ENCODE assay signal across 22 cellular contexts in the genomic region with DNA sequence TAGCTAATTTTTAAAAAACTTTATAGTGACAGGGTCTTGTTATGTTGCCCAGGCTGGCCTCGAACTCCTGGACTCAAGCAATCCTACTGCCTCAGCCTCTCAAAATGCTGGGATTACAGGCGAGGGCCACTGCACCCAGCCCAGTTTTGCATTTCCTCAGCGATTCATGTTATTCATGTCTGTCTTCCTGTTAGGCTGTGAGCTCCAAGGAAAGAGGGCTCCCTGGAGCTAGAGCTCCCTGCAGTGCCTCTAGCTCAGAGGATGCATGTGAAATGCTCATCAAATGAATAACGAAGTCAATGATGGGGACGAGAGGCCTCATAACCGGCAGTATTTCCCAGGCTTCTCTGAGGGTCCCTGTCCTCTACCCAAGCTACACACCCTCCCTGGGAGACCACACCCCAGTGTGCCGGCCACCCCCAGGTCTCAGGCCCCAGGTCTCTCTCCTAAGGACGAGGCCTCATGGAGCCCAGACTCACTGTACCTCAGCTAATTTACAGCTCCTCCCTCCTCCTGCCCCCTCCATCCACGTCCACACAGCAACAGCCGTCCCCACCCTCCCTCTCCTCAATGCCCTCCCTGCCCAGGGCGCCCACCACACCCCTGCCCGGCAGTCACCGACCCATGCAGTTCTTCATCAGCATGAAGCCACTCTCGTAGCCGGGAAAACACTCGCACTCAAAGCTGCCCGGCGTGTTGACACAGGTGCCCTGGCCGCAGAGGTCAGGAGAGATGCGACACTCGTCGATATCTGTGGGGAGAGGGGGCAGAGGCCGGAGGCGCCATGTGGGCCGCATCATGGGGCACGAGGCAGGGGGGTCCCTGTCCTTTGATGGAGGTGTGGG. TPM values are rescaled to one million over a fixed set of nuclear protein-coding genes. Genes with fewer than 3 reads are reported as not detected.
DNase-seq lines count a peak whose midpoint lies in the region; ATAC-seq, FAIRE-seq and TF ChIP-seq lines count a peak whose summit lies in the region.
"Had no signal": no experiment of that assay in that cellular context is flagged by ENCODE, and none has a peak within 500 bp of the region (broad histone marks: within the 10 kb centered on the region; RNA-seq: fewer than 3 reads in every experiment).

No MANE protein-coding gene starts in this region.

- H3K36me3 ChIP-seq in HepG2 (replicated peaks in 1 of 2; ENCODE audit: control insufficient read depth in 1 of 2, insufficient read depth in 2 of 2, low read length in 2 of 2) = no peaks in the 10 kb centered on the region
- no peaks in the 10 kb centered on the region for H3K36me3 ChIP-seq in right lobe of liver
- peaks cover 39% of the 10 kb centered on the region for H3K36me3 ChIP-seq in iPS-20b (ENCODE audit: insufficient read depth, low read depth, low read length)
- H3K36me3 ChIP-seq in sigmoid colon = no peaks in the 10 kb centered on the region
- H3K36me3 ChIP-seq: BLaER1 had no signal

- H3K4me1 ChIP-seq in HepG2 (ENCODE audit: insufficient read depth, low read length) (no peaks in the 10 kb centered on the region), right lobe of liver (no peaks in the 10 kb centered on the region), iPS-20b (ENCODE audit: insufficient read depth, low read length) (peaks cover 4% of the 10 kb centered on the region; the same call in 1 of the 2 replicates), sigmoid colon (no peaks in the 10 kb centered on the region)
- H3K4me1 ChIP-seq: BLaER1 had no signal

- H3K4me2 ChIP-seq in HepG2 (ENCODE audit: low read depth, low read length) = no peak overlapping the region
- H3K4me2 ChIP-seq: BLaER1 had no signal

- H3K27me3 Mint-ChIP-seq in T-helper 17 cell (peaks cover 9% of the 10 kb centered on the region), progenitor cell of endocrine pancreas (no peaks in the 10 kb centered on the region), HFFc6 (ENCODE audit: insufficient read depth) (peaks cover 7% of the 10 kb centered on the region)

- BruUV-seq in HepG2 (replicated peaks; lab: Mats Ljungman, UMichigan) = no TSS peak

- H4K20me1 ChIP-seq in HepG2 (ENCODE audit: insufficient read depth, low read length) = no peaks in the 10 kb centered on the region
- H4K20me1 ChIP-seq: BLaER1 had no signal

- H3K4me3 ChIP-seq in HepG2 (replicated peaks in 1 of 3; ENCODE audit: insufficient read depth in 1 of 3, low read depth in 2 of 3, low read length in 3 of 3) (no peak overlapping the region), right lobe of liver (no peak overlapping the region), iPS-20b (ENCODE audit: low read length) (no peak overlapping the region), sigmoid colon (no peak overlapping the region)
- H3K4me3 ChIP-seq: BLaER1, SK-N-MC had no signal

- no peak overlapping the region for H3K4me3 Mint-ChIP-seq in T-helper 17 cell
- H3K4me3 Mint-ChIP-seq in progenitor cell of endocrine pancreas (ENCODE audit: low read depth) = no peak overlapping the region
- H3K4me3 Mint-ChIP-seq in HFFc6 = no peak overlapping the region
- H3K4me3 Mint-ChIP-seq: CD4-positive, alpha-beta memory T cell had no signal

- TF ChIP-seq CTCF in HepG2 (CRISPR knock-in tag; IDR thresholded peaks at IDR 0.05) = no peak
- TF ChIP-seq CTCF in right lobe of liver (IDR thresholded peaks at IDR 0.05) = no peak
- no peak for TF ChIP-seq CTCF in progenitor cell of endocrine pancreas (IDR thresholded peaks at IDR 0.05; ENCODE audit: unreplicated experiment)
- TF ChIP-seq CTCF in HFFc6 (IDR thresholded peaks at IDR 0.05) = no peak
- TF ChIP-seq CTCF in sigmoid colon (IDR thresholded peaks at IDR 0.05) = no peak

- H3K9me3 Mint-ChIP-seq in progenitor cell of endocrine pancreas (ENCODE audit: low read depth) = no peaks in the 10 kb centered on the region
- peaks cover 4% of the 10 kb centered on the region; the same call in 1 of the 2 replicates for H3K9me3 Mint-ChIP-seq in HFFc6
- H3K9me3 Mint-ChIP-seq: CD4-positive, alpha-beta memory T cell had no signal

- H3K36me3 Mint-ChIP-seq in T-helper 17 cell (ENCODE audit: low read depth) (no peaks in the 10 kb centered on the region), progenitor cell of endocrine pancreas (ENCODE audit: insufficient read depth) (peaks cover 12% of the 10 kb centered on the region), HFFc6 (ENCODE audit: low read depth) (no peaks in the 10 kb centered on the region)
- H3K36me3 Mint-ChIP-seq: CD4-positive, alpha-beta memory T cell had no signal

- H3K9me3 ChIP-seq in HepG2 (ENCODE audit: low read length) = no peaks in the 10 kb centered on the region
- H3K9me3 ChIP-seq in right lobe of liver = no peaks in the 10 kb centered on the region
- H3K9me3 ChIP-seq in T-helper 17 cell (ENCODE audit: control insufficient read depth, low read length, poor library complexity, severe bottlenecking) = no peaks in the 10 kb centered on the region
- H3K9me3 ChIP-seq in iPS-20b (ENCODE audit: insufficient read depth, low read depth, low read length) = no peaks in the 10 kb centered on the region
- H3K9me3 ChIP-seq in sigmoid colon = no peaks in the 10 kb centered on the region
- H3K9me3 ChIP-seq: BLaER1 had no signal

- TF ChIP-seq RAD21 in HepG2 (CRISPR knock-in tag; IDR thresholded peaks at IDR 0.05) = no peak

- H3K27me3 ChIP-seq in HepG2 (ENCODE audit: control insufficient read depth in 1 of 2, insufficient read depth in 2 of 2, low read length in 2 of 2) = no peaks in the 10 kb centered on the region; a peak in 1 of 5 replicates
- H3K27me3 ChIP-seq in right lobe of liver = no peaks in the 10 kb centered on the region
- no peaks in the 10 kb centered on the region for H3K27me3 ChIP-seq in iPS-20b (ENCODE audit: insufficient read depth, low read length)
- no peaks in the 10 kb centered on the region for H3K27me3 ChIP-seq in sigmoid colon
- H3K27me3 ChIP-seq: BLaER1 had no signal

- H2AFZ ChIP-seq in HepG2 (ENCODE audit: low read length) = no peak overlapping the region

- TF ChIP-seq EP300 in HepG2 (IDR thresholded peaks at IDR 0.05; ENCODE audit: low read depth in 2 of 2, low read length in 2 of 2) = no peak
- no peak for TF ChIP-seq EP300 in HepG2 (CRISPR knock-in tag; IDR thresholded peaks at IDR 0.05; ENCODE audit: borderline replicate concordance)
- TF ChIP-seq EP300 in sigmoid colon (IDR thresholded peaks at IDR 0.05) = no peak

- H3K79me2 ChIP-seq in HepG2 (ENCODE audit: insufficient read depth, low read length) = no peaks in the 10 kb centered on the region

- intact Hi-C loops in HepG2 (cut with micrococcal nuclease; ENCODE audit: unreplicated experiment) (no loop called here), right lobe of liver (cut with DNase I) (no loop called here), sigmoid colon (cut with DNase I) (no loop called here)

- TF ChIP-seq POLR2A in HepG2 (IDR thresholded peaks at IDR 0.05; ENCODE audit: insufficient read depth in 1 of 2, low read depth in 2 of 2, low read length in 2 of 2) (no peak), right lobe of liver (IDR thresholded peaks at IDR 0.05) (no peak), sigmoid colon (IDR thresholded peaks at IDR 0.05) (no peak)

- H3K27ac Mint-ChIP-seq in T-helper 17 cell (peak overlapping the region; percentile 71), progenitor cell of endocrine pancreas (peak overlapping the region; percentile 51), HFFc6 (no peak overlapping the region)
- H3K27ac Mint-ChIP-seq: CD4-positive, alpha-beta memory T cell had no signal

- WGBS in HepG2 (ENCODE audit: low lambda C conversion rate) = 42% methylated on average over 17 of the region's 26 CpGs
- 62% methylated on average over 10 of the region's 26 CpGs for WGBS in right lobe of liver (ENCODE audit: insufficient coverage, low coverage, low lambda C conversion rate, missing lambda C conversion rate)
- WGBS in sigmoid colon, 2 donors = 74 to 82% methylated on average over 26 of the region's 26 CpGs

- no peak overlapping the region for H3K9ac ChIP-seq in HepG2 (ENCODE audit: insufficient read depth, low read depth, low read length)
- H3K9ac ChIP-seq in iPS-20b (ENCODE audit: low read depth, low read length) = peak overlapping the region; percentile 32; the same call in 1 of the 2 replicates
- H3K9ac ChIP-seq: BLaER1 had no signal

- H3K27ac ChIP-seq in HepG2 (ENCODE audit: extremely low read length, insufficient read depth, low read length) (no peak overlapping the region), right lobe of liver (no peak overlapping the region), iPS-20b (ENCODE audit: low read length) (peak overlapping the region; percentile 30), sigmoid colon (no peak overlapping the region)
- H3K27ac ChIP-seq: BLaER1, SK-N-MC had no signal

- DNase-seq in HepG2 (ENCODE audit: low spot score) (no peak), right lobe of liver (no peak), T-helper 17 cell (no peak), progenitor cell of endocrine pancreas (ENCODE audit: low spot score, unreplicated experiment) (no peak), HFFc6 (no peak), NCI-H2029 treated with DMSO at 0.1 percent for 48 hours (lab: John Stamatoyannopoulos, UW) (no peak), sigmoid colon (no peak)
- DNase-seq: CD4-positive, alpha-beta memory T cell; DMS153; EL; GOT3; KG1; NCI-H1105 treated with DMSO at 0.1 percent for 48 hours; NCI-H1930; NCI-H2171; NCI-H526 treated with DMSO at 0.1 percent for 48 hours; OCI-M1 had no signal

- FAIRE-seq in HepG2 (lab: Jason Lieb, UNC) = no peak
- FAIRE-seq: GM12891, GM18507 had no signal

- ATAC-seq in HepG2 = no peak
- ATAC-seq in right lobe of liver = no peak
- ATAC-seq in T-helper 17 cell = no peak

- in situ Hi-C loops in HepG2 (cut with HindIII; ENCODE audit: extremely low pct_ligation_motif_present, low pct_unique_long_range_greater_than_20kb) = no loop called here

- POLR2A ChIA-PET in HepG2 (lab: Yijun Ruan, JAX) = no interaction called here

- H3K4me1 Mint-ChIP-seq in T-helper 17 cell (no peaks in the 10 kb centered on the region), progenitor cell of endocrine pancreas (ENCODE audit: low read depth) (no peaks in the 10 kb centered on the region), HFFc6 (ENCODE audit: low read depth) (no peaks in the 10 kb centered on the region)
- H3K4me1 Mint-ChIP-seq: CD4-positive, alpha-beta memory T cell had no signal

- CTCF ChIA-PET in HepG2 (lab: Yijun Ruan, JAX; ENCODE audit: low intra/inter-chr PET ratio, low total read pairs) = no interaction called here

RNA-seq across cellular contexts. Expression of a gene that starts 28.5 kb away (rescaled TPM):
- total RNA-seq in HepG2 (2016; rRNA removed; fragmentation: Illumina TruSeq; extraction: Trizol) (0.20 TPM in 1 of 2 replicates, not detected in the other), right lobe of liver (under 1 TPM in 2 of 6 experiments, not detected in 4; 0.11 to 0.37 TPM), T-helper 17 cell (not detected), progenitor cell of endocrine pancreas (121 and 122 TPM in 2 replicates), sigmoid colon (not detected)
- total RNA-seq in HepG2 (2016; cell fraction: cytosol; rRNA removed; fragmentation: Illumina TruSeq; extraction: Trizol; ENCODE audit: low read depth) = not detected in 2 replicates
- total RNA-seq in HepG2 (2016; cell fraction: insoluble cytoplasmic fraction; rRNA removed; fragmentation: Illumina TruSeq; extraction: Trizol) = 0.22 TPM in 1 of 2 replicates, not detected in the other
- not detected in 2 replicates for total RNA-seq in HepG2 (2016; cell fraction: membrane; rRNA removed; fragmentation: Illumina TruSeq; extraction: Trizol)
- not detected in 2 replicates for total RNA-seq in HepG2 (2016; cell fraction: nucleus; rRNA removed; fragmentation: Illumina TruSeq; extraction: Trizol)
- polyA plus RNA-seq in HepG2 (2011; rRNA removed) (1.3 and 2.4 TPM in 2 replicates), sigmoid colon (under 1 TPM in 1 of 3 donors, not detected in 2; 0.06 TPM)
- 0.23 and 0.86 TPM in 2 replicates for polyA plus RNA-seq in HepG2 (2011; cell fraction: cytosol; rRNA removed)
- 9.1 and 12.7 TPM in 2 replicates for polyA plus RNA-seq in HepG2 (2011; cell fraction: nucleus; rRNA removed)
- polyA plus RNA-seq in HepG2 (2012) = 0.59 and 1.1 TPM in 2 replicates
- polyA plus RNA-seq in HepG2 (2016; cell fraction: cytosol; fragmentation: Illumina TruSeq; extraction: Trizol; ENCODE audit: low read depth) = not detected in 2 replicates
- polyA plus RNA-seq in HepG2 (2016; cell fraction: insoluble cytoplasmic fraction; fragmentation: Illumina TruSeq; extraction: Trizol; ENCODE audit: low read depth) = not detected in 2 replicates
- polyA plus RNA-seq in HepG2 (2016; cell fraction: membrane; fragmentation: Illumina TruSeq; extraction: Trizol; ENCODE audit: low read depth) = not detected in 2 replicates
- polyA plus RNA-seq in HepG2 (2016; cell fraction: nucleus; fragmentation: Illumina TruSeq; extraction: Trizol; ENCODE audit: insufficient read depth, low read depth) = 0.04 TPM in 1 of 2 replicates, not detected in the other
- 0.05 and 0.24 TPM in 2 replicates for polyA minus RNA-seq in HepG2 (2011; rRNA and poly(A)+ RNA removed; ENCODE audit: low replicate concordance)
- polyA minus RNA-seq in HepG2 (2011; cell fraction: cytosol; rRNA and poly(A)+ RNA removed) = 1.1 TPM in 1 of 2 replicates, not detected in the other
- 0.64 and 2.5 TPM in 2 replicates for polyA minus RNA-seq in HepG2 (2011; cell fraction: nucleus; rRNA and poly(A)+ RNA removed)
- not detected for total RNA-seq in HFFc6 (2021; fragmentation: NEBNext Ultra II Directional; extraction: Animal tissue kit (Norgen Biotek cat#: 25700))
- total RNA-seq: CD4-positive, alpha-beta memory T cell had no signal
- polyA plus RNA-seq: CD4-positive, alpha-beta memory T cell had no signal

Comparison
In these comparisons a context has a peak if more than half of its experiments do, and no peak if none do; other contexts are left out.
1. RNA of a gene that starts 28.5 kb away (total RNA-seq): 121 to 122 TPM in progenitor cell of endocrine pancreas; 0.20 to 0.22 TPM in HepG2, 0.11 to 0.37 TPM in right lobe of liver, not detected in T-helper 17 cell, not detected in HFFc6 and not detected in sigmoid colon; every median in the first group is over 10 times any median in the second.